ENCODE assay signal across 15 cellular contexts in the genomic region with DNA sequence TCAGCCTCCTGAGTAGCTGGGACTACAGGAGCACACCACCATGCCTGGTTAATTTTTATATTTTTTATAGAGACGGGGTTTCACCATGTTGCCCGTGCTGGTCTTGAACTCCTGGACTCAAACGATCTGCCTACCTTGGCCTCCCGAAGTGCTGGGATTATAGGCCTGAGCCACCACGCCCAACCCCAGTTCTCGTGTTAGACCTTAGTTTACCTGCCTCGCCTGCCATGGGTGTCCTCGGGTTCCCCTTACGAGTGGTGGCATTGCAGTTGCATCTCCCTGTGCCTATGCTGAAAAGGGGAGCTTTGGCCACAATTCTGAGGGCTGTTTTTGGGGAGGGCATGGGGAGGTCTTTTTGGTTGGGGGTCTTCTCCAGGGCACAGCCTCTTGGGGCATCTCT.
"Had no signal": no experiment of that assay in that cellular context is flagged by ENCODE, and none has a peak within 500 bp of the region (broad histone marks: within the 10 kb centered on the region; RNA-seq: fewer than 3 reads in every experiment).

No MANE protein-coding gene starts in this region.

- H3K9me3 Mint-ChIP-seq: endodermal cell, neural progenitor cell had no signal

- H3K4me3 Mint-ChIP-seq: endodermal cell, neural progenitor cell had no signal

- H3K27ac Mint-ChIP-seq: endodermal cell, neural progenitor cell had no signal

- ATAC-seq: foreskin keratinocyte had no signal

- DNase-seq: endodermal cell; erythroblast; foreskin keratinocyte; hippocampal formation; left colon; left ventricle myocardium superior; mesenchymal stem cell; midbrain; nucleus accumbens; ovary; small intestine; stimulated activated CD4-positive, alpha-beta T cell treated with anti-CD3 and anti-CD28 coated beads, Interleukin-2, amount 100 ng/mL, for 48 hours; stimulated activated naive CD4-positive, alpha-beta T cell treated with Interleukin-2 at 50 U/mL for 16 hours; trophoblast cell had no signal

- H3K9me3 ChIP-seq: ovary had no signal
